ENCODE assay signal across 1 cellular context in the genomic region with DNA sequence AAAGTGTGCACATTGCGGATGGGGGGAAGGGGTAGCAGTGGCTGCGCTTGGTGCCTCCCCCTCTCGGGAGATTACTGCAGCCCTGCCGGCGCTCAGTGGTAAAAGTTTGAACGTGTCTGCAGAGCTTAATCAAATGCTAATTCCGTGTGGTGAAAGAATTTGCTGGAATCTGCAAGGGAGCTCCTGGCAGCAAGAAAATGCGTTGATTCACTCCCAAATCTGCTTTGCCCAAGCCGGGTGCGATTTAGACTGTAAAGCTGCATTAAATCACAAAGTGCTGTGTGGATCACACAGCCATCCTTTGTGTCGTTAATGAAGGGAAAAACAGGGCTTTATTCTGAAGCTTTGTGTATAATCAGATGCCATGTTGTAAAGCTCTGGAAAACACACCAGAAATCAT.
TF ChIP-seq lines count a peak whose summit lies in the region.

No MANE protein-coding gene starts in this region.

TF ChIP-seq in K562, 482 proteins besides CTCF, POLR2A, EP300 and RAD21:
- TF ChIP-seq KDM5B (IDR thresholded peaks at IDR 0.05; ENCODE audit: insufficient replicate concordance, low read depth, low read length) (no peak), ZNF316 (IDR thresholded peaks at IDR 0.05) (0 out of 2 replicates have a peak, but pooled peaks have one; percentile 4)
